ENCODE assay signal across 13 cellular contexts in genomic region chr2:50720695-50721314, GRCh38.
DNase-seq lines count a peak whose midpoint lies in the region; ATAC-seq and TF ChIP-seq lines count a peak whose summit lies in the region.
"Had no signal": no experiment of that assay in that cellular context is flagged by ENCODE, and none has a peak within 500 bp of the region (broad histone marks: within the 10 kb centered on the region; RNA-seq: fewer than 3 reads in every experiment).

No MANE protein-coding gene starts in this region.

- peak overlapping the region; percentile 83 for H3K27ac Mint-ChIP-seq in Caco-2 (ENCODE audit: unreplicated experiment)
- no peak overlapping the region for H3K27ac Mint-ChIP-seq in natural killer cell treated with Interleukin-12 subunit alpha and Interleukin-12 subunit beta and Interleukin-15 and Interleukin-18, amount 100 ng/mL, for 72 hours
- H3K27ac Mint-ChIP-seq: naive B cell had no signal

- H3K4me3 ChIP-seq in Caco-2 (ENCODE audit: low read depth, low read length): no peak overlapping the region
- H3K4me3 ChIP-seq: right lobe of liver had no signal

- no TSS peak for BruUV-seq in Caco-2 (replicated peaks; lab: Mats Ljungman, UMichigan)

- H3K4me3 Mint-ChIP-seq in Caco-2 (ENCODE audit: unreplicated experiment): peak overlapping the region; percentile 56
- H3K4me3 Mint-ChIP-seq in natural killer cell treated with Interleukin-12 subunit alpha and Interleukin-12 subunit beta and Interleukin-15 and Interleukin-18, amount 100 ng/mL, for 72 hours: no peak overlapping the region
- H3K4me3 Mint-ChIP-seq: naive B cell had no signal

- no peaks in the 10 kb centered on the region for H3K27me3 Mint-ChIP-seq in Caco-2 (ENCODE audit: insufficient read depth, unreplicated experiment)
- H3K27me3 Mint-ChIP-seq in natural killer cell treated with Interleukin-12 subunit alpha and Interleukin-12 subunit beta and Interleukin-15 and Interleukin-18, amount 100 ng/mL, for 72 hours: no peaks in the 10 kb centered on the region
- H3K27me3 Mint-ChIP-seq: naive B cell had no signal

- H3K9me3 ChIP-seq in Caco-2: no peaks in the 10 kb centered on the region
- H3K9me3 ChIP-seq: right lobe of liver had no signal

- DNase-seq in Caco-2 (peak in 1 of 2 experiments; percentile 11), NCI-H1105 (lab: John Stamatoyannopoulos, UW) (peak; percentile 41), NCI-H82 (lab: John Stamatoyannopoulos, UW) (peak; percentile 79), iPS-NIHi7 (ENCODE audit: extremely low spot score) (peak; percentile 50), A172 (ENCODE audit: low spot score) (no peak), T-helper 1 cell (no peak), erythroblast (lab: John Stamatoyannopoulos, UW) (no peak)
- DNase-seq in natural killer cell treated with Interleukin-12 subunit alpha and Interleukin-12 subunit beta and Interleukin-15 and Interleukin-18, amount 100 ng/mL, for 72 hours (ENCODE audit: low spot score): no peak
- DNase-seq: activated CD8-positive, alpha-beta memory T cell treated with anti-CD3 and anti-CD28 coated beads for 24 hours; DND-41; naive B cell; right lobe of liver; stimulated activated naive CD4-positive, alpha-beta T cell treated with Interleukin-2 at 50 U/mL for 16 hours had no signal

- peaks cover 23% of the 10 kb centered on the region for H3K4me1 Mint-ChIP-seq in Caco-2 (ENCODE audit: low read depth, unreplicated experiment)
- H3K4me1 Mint-ChIP-seq in natural killer cell treated with Interleukin-12 subunit alpha and Interleukin-12 subunit beta and Interleukin-15 and Interleukin-18, amount 100 ng/mL, for 72 hours (ENCODE audit: low read depth in 2 of 2): no peaks in the 10 kb centered on the region
- H3K4me1 Mint-ChIP-seq: naive B cell had no signal

- POLR2A ChIA-PET in Caco-2 (lab: Charles Lee): interaction anchor here (0.8 kb wide), 1 partner anchor 10 kb away, joined by 4 read pairs; no protein-coding TSS in a partner anchor

- peaks cover 8% of the 10 kb centered on the region for H3K36me3 Mint-ChIP-seq in Caco-2 (ENCODE audit: insufficient read depth, unreplicated experiment)
- peaks cover 6% of the 10 kb centered on the region for H3K36me3 Mint-ChIP-seq in natural killer cell treated with Interleukin-12 subunit alpha and Interleukin-12 subunit beta and Interleukin-15 and Interleukin-18, amount 100 ng/mL, for 72 hours
- H3K36me3 Mint-ChIP-seq: naive B cell had no signal

- peaks cover 3% of the 10 kb centered on the region for H3K9me3 Mint-ChIP-seq in Caco-2 (ENCODE audit: unreplicated experiment)
- peaks cover 3% of the 10 kb centered on the region for H3K9me3 Mint-ChIP-seq in natural killer cell treated with Interleukin-12 subunit alpha and Interleukin-12 subunit beta and Interleukin-15 and Interleukin-18, amount 100 ng/mL, for 72 hours

- CTCF ChIA-PET in Caco-2 (lab: Charles Lee): no interaction called here

- H3K27me3 ChIP-seq in Caco-2 (replicated peaks; ENCODE audit: control insufficient read depth, insufficient read depth, low read length): no peaks in the 10 kb centered on the region
- H3K27me3 ChIP-seq: right lobe of liver had no signal

- H3K4me1 ChIP-seq in Caco-2: peaks cover 22% of the 10 kb centered on the region

- no peak for ATAC-seq in natural killer cell treated with Interleukin-12 subunit alpha and Interleukin-12 subunit beta and Interleukin-15 and Interleukin-18, amount 100 ng/mL, for 72 hours

- intact Hi-C loops in Caco-2 (cut with micrococcal nuclease; ENCODE audit: unreplicated experiment): loop anchor here (1.0 kb wide), 1 partner anchor 25 kb away; no protein-coding TSS in a partner anchor

- no peak for TF ChIP-seq POLR2A in erythroblast (IDR thresholded peaks at IDR 0.05; ENCODE audit: low read length)

- no peaks in the 10 kb centered on the region for H3K36me3 ChIP-seq in Caco-2 (ENCODE audit: control insufficient read depth, insufficient read depth, low read length)
- H3K36me3 ChIP-seq: right lobe of liver had no signal

- TF ChIP-seq CTCF in Caco-2 (IDR thresholded peaks at IDR 0.05; ENCODE audit: insufficient read depth in 1 of 2, low read depth in 1 of 2, low read length in 1 of 2, severe bottlenecking in 1 of 2, unreplicated experiment in 1 of 2): no peak

Comparison
In these comparisons a context has a peak if more than half of its experiments do, and no peak if none do; other contexts are left out.
1. DNase-seq: peak in NCI-H1105 (single experiment), NCI-H82 (single experiment) and iPS-NIHi7 (single experiment); none in A172 (single experiment), T-helper 1 cell (0 of 5), natural killer cell treated with Interleukin-12 subunit alpha and Interleukin-12 subunit beta and Interleukin-15 and Interleukin-18, amount 100 ng/mL, for 72 hours (single experiment) and erythroblast (0 of 2).